ENCODE assay signal across 19 cellular contexts in the genomic region with DNA sequence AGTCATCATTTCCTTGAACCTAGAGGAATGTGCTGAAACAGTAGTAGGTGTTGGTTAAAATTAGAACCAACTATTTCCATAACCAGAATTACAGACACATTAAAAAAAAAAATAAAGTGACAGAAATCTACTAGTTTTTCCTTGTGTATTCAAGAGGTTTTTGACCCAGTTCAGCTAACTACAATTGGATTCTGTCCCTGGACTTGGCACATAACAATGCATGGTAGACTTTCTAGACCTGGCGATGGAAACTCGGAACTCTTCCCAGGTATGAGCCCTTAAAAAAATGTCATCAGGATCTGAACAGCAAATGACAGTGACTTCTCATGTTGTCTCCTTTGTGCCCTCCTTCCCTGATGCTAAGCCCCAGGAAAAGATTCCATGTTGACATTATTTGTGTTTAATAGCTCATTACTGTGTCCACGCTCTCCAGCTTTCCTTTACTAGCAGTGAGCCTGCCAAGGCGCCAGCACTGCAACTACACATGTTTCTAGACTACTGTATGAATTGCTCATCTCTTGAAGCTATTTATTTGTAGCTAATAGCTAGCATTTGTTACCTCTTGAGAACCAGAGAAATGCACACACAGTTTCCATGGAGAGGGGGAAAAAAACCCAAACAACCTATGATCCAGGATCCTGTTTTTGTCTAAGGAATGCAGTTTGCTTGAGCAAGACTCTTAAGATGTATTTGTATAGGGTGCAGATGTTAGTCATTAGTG.
DNase-seq lines count a peak whose midpoint lies in the region; ATAC-seq and TF ChIP-seq lines count a peak whose summit lies in the region.
"Had no signal": no experiment of that assay in that cellular context is flagged by ENCODE, and none has a peak within 500 bp of the region (broad histone marks: within the 10 kb centered on the region; RNA-seq: fewer than 3 reads in every experiment).

No MANE protein-coding gene starts in this region.

- no peak overlapping the region for H3K4me3 Mint-ChIP-seq in progenitor cell of endocrine pancreas (ENCODE audit: low read depth)
- H3K4me3 Mint-ChIP-seq in activated T-helper 17 cell treated with anti-CD3 and anti-CD28 coated beads, Interleukin-2, amount 50 U/mL, for 72 hours, result no peak overlapping the region
- H3K4me3 Mint-ChIP-seq: B cell; natural killer cell treated with Interleukin-12 subunit alpha and Interleukin-12 subunit beta and Interleukin-15 and Interleukin-18, amount 100 ng/mL, for 72 hours; T-helper 17 cell had no signal

- H3K4me1 Mint-ChIP-seq in progenitor cell of endocrine pancreas (ENCODE audit: low read depth), result peaks cover 38% of the 10 kb centered on the region
- no peaks in the 10 kb centered on the region for H3K4me1 Mint-ChIP-seq in activated T-helper 17 cell treated with anti-CD3 and anti-CD28 coated beads, Interleukin-2, amount 50 U/mL, for 72 hours
- H3K4me1 Mint-ChIP-seq: T-helper 17 cell had no signal

- peak overlapping the region; percentile 73 for H3K27ac Mint-ChIP-seq in progenitor cell of endocrine pancreas
- no peak overlapping the region for H3K27ac Mint-ChIP-seq in activated T-helper 17 cell treated with anti-CD3 and anti-CD28 coated beads, Interleukin-2, amount 50 U/mL, for 72 hours
- H3K27ac Mint-ChIP-seq: B cell; natural killer cell treated with Interleukin-12 subunit alpha and Interleukin-12 subunit beta and Interleukin-15 and Interleukin-18, amount 100 ng/mL, for 72 hours; T-helper 17 cell had no signal

- no peaks in the 10 kb centered on the region for H3K27me3 Mint-ChIP-seq in progenitor cell of endocrine pancreas
- peaks cover 5% of the 10 kb centered on the region for H3K27me3 Mint-ChIP-seq in activated T-helper 17 cell treated with anti-CD3 and anti-CD28 coated beads, Interleukin-2, amount 50 U/mL, for 72 hours
- H3K27me3 Mint-ChIP-seq: B cell, T-helper 17 cell had no signal

- in situ Hi-C loops in G401 (cut with HindIII; ENCODE audit: low sequenced_read_pairs), result no loop called here

- no peak for TF ChIP-seq CTCF in progenitor cell of endocrine pancreas (IDR thresholded peaks at IDR 0.05; ENCODE audit: unreplicated experiment)

- H3K9me3 Mint-ChIP-seq in progenitor cell of endocrine pancreas (ENCODE audit: low read depth), result peaks cover 4% of the 10 kb centered on the region
- no peaks in the 10 kb centered on the region for H3K9me3 Mint-ChIP-seq in activated T-helper 17 cell treated with anti-CD3 and anti-CD28 coated beads, Interleukin-2, amount 50 U/mL, for 72 hours
- H3K9me3 Mint-ChIP-seq: natural killer cell treated with Interleukin-12 subunit alpha and Interleukin-12 subunit beta and Interleukin-15 and Interleukin-18, amount 100 ng/mL, for 72 hours had no signal

- ATAC-seq in activated T-helper 17 cell treated with anti-CD3 and anti-CD28 coated beads, Interleukin-2, amount 50 U/mL, for 72 hours (replicated peaks), result no peak
- ATAC-seq: natural killer cell treated with Interleukin-12 subunit alpha and Interleukin-12 subunit beta and Interleukin-15 and Interleukin-18, amount 100 ng/mL, for 72 hours; PC-3; T-helper 17 cell had no signal

- DNase-seq in G401 (ENCODE audit: low spot score) (peak; percentile 41), NCI-H2227 (lab: John Stamatoyannopoulos, UW; ENCODE audit: unreplicated experiment) (peak; percentile 56), fibroblast of the conjunctiva (ENCODE audit: low read depth) (peak; percentile 66), progenitor cell of endocrine pancreas (ENCODE audit: low spot score, unreplicated experiment) (no peak), DMS114 treated with DMSO at 0.1 percent for 48 hours (lab: John Stamatoyannopoulos, UW; ENCODE audit: unreplicated experiment) (no peak), 8988T (no peak)
- DNase-seq: activated CD4-positive, alpha-beta T cell treated with anti-CD3 and anti-CD28 coated beads, Interleukin-2, amount 50 U/mL, for 1 hour; activated gamma-delta T cell; kidney glomerular epithelial cell; NCI-H2171; PC-3; SIG-M5; stimulated activated CD4-positive, alpha-beta T cell treated with anti-CD3 and anti-CD28 coated beads, Interleukin-2, amount 100 ng/mL, for 24 hours; stimulated activated naive CD4-positive, alpha-beta T cell; T-helper 17 cell; tibial artery had no signal

- no peaks in the 10 kb centered on the region for H3K36me3 Mint-ChIP-seq in progenitor cell of endocrine pancreas (ENCODE audit: insufficient read depth)
- H3K36me3 Mint-ChIP-seq in activated T-helper 17 cell treated with anti-CD3 and anti-CD28 coated beads, Interleukin-2, amount 50 U/mL, for 72 hours (ENCODE audit: low read depth), result no peaks in the 10 kb centered on the region
- H3K36me3 Mint-ChIP-seq: natural killer cell treated with Interleukin-12 subunit alpha and Interleukin-12 subunit beta and Interleukin-15 and Interleukin-18, amount 100 ng/mL, for 72 hours had no signal

Comparison
In these comparisons a context has a peak if more than half of its experiments do, and no peak if none do; other contexts are left out.
1. DNase-seq: peak in G401 (single experiment), NCI-H2227 (single experiment) and fibroblast of the conjunctiva (single experiment); none in progenitor cell of endocrine pancreas (single experiment), DMS114 treated with DMSO at 0.1 percent for 48 hours (single experiment) and 8988T (single experiment).